Comparison of ENCODE assay signal across 8 cellular contexts in the genomic region with DNA sequence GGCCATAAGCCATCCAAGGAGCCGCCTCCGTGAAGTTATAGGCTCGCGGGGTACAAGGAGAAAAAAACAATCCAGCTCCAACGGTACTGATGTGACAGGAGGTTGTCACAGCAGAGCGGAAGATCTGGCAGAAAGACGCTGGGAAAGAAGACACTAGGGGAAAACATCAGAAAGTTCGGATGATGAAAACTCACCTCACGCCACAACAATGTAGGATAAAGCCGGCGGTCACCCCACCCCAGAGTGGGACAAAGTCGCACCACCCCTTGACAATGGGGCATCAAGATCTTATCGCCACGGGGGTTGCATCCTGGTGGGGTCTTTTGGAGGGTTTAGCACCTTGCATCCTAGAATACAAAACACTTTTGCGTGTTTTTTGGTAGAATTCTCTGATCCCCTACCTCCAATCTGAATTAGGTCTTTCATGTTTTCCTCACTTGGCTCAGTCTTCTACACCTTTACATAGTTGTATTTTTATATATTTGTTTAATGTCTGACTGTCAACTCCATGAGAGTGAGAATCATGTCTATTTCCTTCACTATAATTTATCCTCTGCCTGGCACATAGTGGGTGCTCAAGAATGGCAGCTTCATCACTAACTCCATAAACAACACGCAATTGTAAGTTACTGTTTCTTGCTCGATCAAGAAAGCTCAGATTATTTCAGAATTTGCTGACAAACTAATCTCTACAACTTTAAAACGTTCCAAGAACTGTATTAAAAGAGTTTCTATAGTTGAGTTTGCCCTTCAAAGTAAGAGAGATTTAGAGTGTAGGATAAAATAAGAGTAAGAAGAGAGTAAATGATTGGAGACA. TPM values are rescaled to one million over a fixed set of nuclear protein-coding genes. Genes with fewer than 3 reads are reported as not detected.
A peak's percentile ranks its signal among the peaks of the same experiment; 100 is the strongest.
DNase-seq lines count a peak whose midpoint lies in the region; ATAC-seq and TF ChIP-seq lines count a peak whose summit lies in the region.

No MANE protein-coding gene starts in this region.

- H3K4me3 ChIP-seq in left lung (peak overlapping the region; percentile 66 to 71), testis (peak overlapping the region; percentile 78 to 90)

- POLR2A ChIA-PET in activated CD4-positive, alpha-beta T cell treated with anti-CD3 and anti-CD28 coated beads for 36 hours (lab: Charles Lee) = interaction anchor here (0.9 to 1.0 kb wide), 2 partner anchors 97 to 221 kb away, joined by 3 read pairs; a partner anchor contains a TSS

- H3K27ac Mint-ChIP-seq in activated CD4-positive, alpha-beta T cell treated with anti-CD3 and anti-CD28 coated beads for 36 hours = peak overlapping the region; percentile 87
- H3K27ac Mint-ChIP-seq in activated naive CD8-positive, alpha-beta T cell treated with anti-CD3 and anti-CD28 coated beads for 36 hours = peak overlapping the region; percentile 42

- peaks cover 18% of the 10 kb centered on the region for H3K27me3 Mint-ChIP-seq in activated CD4-positive, alpha-beta T cell treated with anti-CD3 and anti-CD28 coated beads for 36 hours
- H3K27me3 Mint-ChIP-seq in activated naive CD8-positive, alpha-beta T cell treated with anti-CD3 and anti-CD28 coated beads for 36 hours = peaks cover 41% of the 10 kb centered on the region

- intact Hi-C loops in activated CD4-positive, alpha-beta T cell treated with anti-CD3 and anti-CD28 coated beads for 36 hours (cut with DNase I, micrococcal nuclease) = loop anchor here (1.0 to 10.0 kb wide), 7 partner anchors 93 to 638 kb away; a partner anchor contains a TSS
- intact Hi-C loops in left lung (cut with DNase I) (no loop called here), testis (cut with DNase I; ENCODE audit: low total_unique reads) (no loop called here)

- peaks cover 0 to 17% of the 10 kb centered on the region in 2 donors for H3K4me1 ChIP-seq in left lung
- H3K4me1 ChIP-seq in testis = no peaks in the 10 kb centered on the region

- H3K36me3 Mint-ChIP-seq in activated CD4-positive, alpha-beta T cell treated with anti-CD3 and anti-CD28 coated beads for 36 hours (ENCODE audit: low read depth) = no peaks in the 10 kb centered on the region
- no peaks in the 10 kb centered on the region for H3K36me3 Mint-ChIP-seq in activated naive CD8-positive, alpha-beta T cell treated with anti-CD3 and anti-CD28 coated beads for 36 hours

- no peaks in the 10 kb centered on the region for H3K9me3 ChIP-seq in left lung
- no peaks in the 10 kb centered on the region for H3K9me3 ChIP-seq in testis

- TF ChIP-seq CTCF in left lung (IDR thresholded peaks at IDR 0.05) (no peak), testis (IDR thresholded peaks at IDR 0.05) (no peak), omental fat pad (IDR thresholded peaks at IDR 0.05) (no peak)

- peak overlapping the region in 1 of 2 donors; percentile 83 for H3K27ac ChIP-seq in left lung
- peak overlapping the region; percentile 89 to 94 for H3K27ac ChIP-seq in testis

- no peak for DNase-seq in activated CD4-positive, alpha-beta T cell treated with anti-CD3 and anti-CD28 coated beads for 36 hours
- DNase-seq in activated CD4-positive, alpha-beta T cell treated with anti-CD3 and anti-CD28 coated beads, Interleukin-2, amount 50 U/mL, for 48 hours = no peak
- DNase-seq in activated naive CD8-positive, alpha-beta T cell treated with anti-CD3 and anti-CD28 coated beads for 36 hours = no peak
- no peak for DNase-seq in left lung
- peak; percentile 21 for DNase-seq in testis
- DNase-seq in omental fat pad (ENCODE audit: low spot score) = no peak

- H3K27me3 ChIP-seq in left lung (peaks cover 14 to 65% of the 10 kb centered on the region in 2 donors), testis (no peaks in the 10 kb centered on the region)

- CTCF ChIA-PET in activated CD4-positive, alpha-beta T cell treated with anti-CD3 and anti-CD28 coated beads for 36 hours (lab: Charles Lee) = interaction anchor here (1.5 kb wide), 1 partner anchor 13 kb away, joined by 4 read pairs; no protein-coding TSS in a partner anchor

- H3K4me3 Mint-ChIP-seq in activated CD4-positive, alpha-beta T cell treated with anti-CD3 and anti-CD28 coated beads for 36 hours = peak overlapping the region; percentile 82
- peak overlapping the region; percentile 82 for H3K4me3 Mint-ChIP-seq in activated naive CD8-positive, alpha-beta T cell treated with anti-CD3 and anti-CD28 coated beads for 36 hours

- no peaks in the 10 kb centered on the region for H3K36me3 ChIP-seq in left lung
- H3K36me3 ChIP-seq in testis (ENCODE audit: low read depth, missing control alignments) = no peaks in the 10 kb centered on the region

- H3K9me3 Mint-ChIP-seq in activated CD4-positive, alpha-beta T cell treated with anti-CD3 and anti-CD28 coated beads for 36 hours (ENCODE audit: low read depth) = no peaks in the 10 kb centered on the region
- H3K9me3 Mint-ChIP-seq in activated naive CD8-positive, alpha-beta T cell treated with anti-CD3 and anti-CD28 coated beads for 36 hours = no peaks in the 10 kb centered on the region

- 5 to 6% methylated on average over 18 of the region's 18 CpGs for WGBS in testis, 2 donors

- peak; percentile 20 for ATAC-seq in activated CD4-positive, alpha-beta T cell treated with anti-CD3 and anti-CD28 coated beads for 36 hours
- no peak for ATAC-seq in left lung
- ATAC-seq in omental fat pad (ENCODE audit: low FRiP score) = no peak
- no peak for ATAC-seq in GM18873 (IDR thresholded peaks at IDR 0.05; ENCODE audit: low FRiP score, unreplicated experiment)
- ATAC-seq in HG02678 (IDR thresholded peaks at IDR 0.05; ENCODE audit: unreplicated experiment) = no peak

- peaks cover 33% of the 10 kb centered on the region for H3K4me1 Mint-ChIP-seq in activated CD4-positive, alpha-beta T cell treated with anti-CD3 and anti-CD28 coated beads for 36 hours
- H3K4me1 Mint-ChIP-seq in activated naive CD8-positive, alpha-beta T cell treated with anti-CD3 and anti-CD28 coated beads for 36 hours = peaks cover 28% of the 10 kb centered on the region

- TF ChIP-seq POLR2A in testis (IDR thresholded peaks at IDR 0.05) = no peak

RNA-seq across cellular contexts. Expression of a gene that starts 0.6 kb away (rescaled TPM):
- under 1 TPM; 0.63 to 0.69 TPM for total RNA-seq in activated CD4-positive, alpha-beta T cell treated with anti-CD3 and anti-CD28 coated beads for 36 hours
- total RNA-seq in activated naive CD8-positive, alpha-beta T cell treated with anti-CD3 and anti-CD28 coated beads for 36 hours = under 1 TPM; 0.37 to 0.58 TPM
- total RNA-seq in left lung = 1 to 10 TPM; 2.0 to 2.8 TPM
- 10 to 100 TPM; 13.7 to 19.5 TPM for total RNA-seq in testis
- polyA plus RNA-seq in testis (ENCODE audit: insufficient read depth, low read depth, low replicate concordance) = 8.8 TPM
- total RNA-seq in omental fat pad = 1 to 10 TPM in 2 of 4 donors, under 1 TPM in 2; 0.48 to 1.5 (median 0.88) TPM

Comparison
In these comparisons a context has a peak if more than half of its experiments do, and no peak if none do; other contexts are left out.
1. intact Hi-C loops: an anchor here in activated CD4-positive, alpha-beta T cell treated with anti-CD3 and anti-CD28 coated beads for 36 hours (1.0 to 10.0 kb wide); none called in left lung and testis.